In genomic region chr5:31581498-31582099, GRCh38 we compare ENCODE assay signal across 8 cellular contexts. TPM values are rescaled to one million over a fixed set of nuclear protein-coding genes. Genes with fewer than 3 reads are reported as not detected.
DNase-seq lines count a peak whose midpoint lies in the region; ATAC-seq, FAIRE-seq and TF ChIP-seq lines count a peak whose summit lies in the region.

No MANE protein-coding gene starts in this region.

- no peak overlapping the region for H2AFZ ChIP-seq in OCI-LY1 (ENCODE audit: low read length)
- no peak overlapping the region for H2AFZ ChIP-seq in H1 (ENCODE audit: low read length)
- H2AFZ ChIP-seq in osteoblast (ENCODE audit: low read length), result no peak overlapping the region

- no peak overlapping the region for H2BK15ac ChIP-seq in H1 (ENCODE audit: low read length)

- DNase-seq in Ammon's horn (ENCODE audit: low spot score) (peak; percentile 47), HCEC 1CT (peak; percentile 59), H1 (ENCODE audit: low read depth in 1 of 2, low spot score in 2 of 2) (no peak), osteoblast (ENCODE audit: insufficient read length, low spot score, missing footprints) (no peak), HPDE6-E6E7 (ENCODE audit: extremely low spot score) (no peak), HuH-7 (ENCODE audit: low spot score) (no peak)

- H2BK5ac ChIP-seq in H1 (ENCODE audit: low read depth, low read length), result no peak overlapping the region

- no peak overlapping the region for H3K18ac ChIP-seq in H1 (ENCODE audit: extremely low read depth, low read length)

- no peak overlapping the region for H2AK5ac ChIP-seq in H1 (ENCODE audit: low read depth, low read length)

- TF ChIP-seq CTCF in OCI-LY1 (IDR thresholded peaks at IDR 0.05; ENCODE audit: low read length) (peak; percentile 64), H1 (IDR thresholded peaks at IDR 0.05; ENCODE audit: control extremely low read depth in 1 of 3, insufficient read depth in 1 of 3, low read depth in 1 of 3, low read length in 3 of 3) (peak in 1 of 3 experiments; percentile 44; a peak in 1 of 4 replicates), osteoblast (IDR thresholded peaks at IDR 0.05; ENCODE audit: extremely low read depth, low read depth, low read length) (peak; percentile 52)

- H3F3A ChIP-seq in OCI-LY1 (ENCODE audit: insufficient read depth, low read length), result no peaks in the 10 kb centered on the region

- peak; percentile 64 to 74 for TF ChIP-seq RAD21 in H1 (IDR thresholded peaks at IDR 0.05 in 1 of 2, conservative IDR thresholded peaks at IDR 0.05 in 1 of 2; ENCODE audit: low read depth in 2 of 2, low read length in 2 of 2)

- H3K4me3 ChIP-seq in OCI-LY1 (ENCODE audit: low read depth, low read length, poor library complexity, severe bottlenecking) (no peak overlapping the region), H1 (ENCODE audit: extremely low read depth in 1 of 4, insufficient read depth in 2 of 4, low read depth in 3 of 4, low read length in 4 of 4) (no peak overlapping the region), osteoblast (ENCODE audit: insufficient read depth, low read length) (no peak overlapping the region)

- no peak overlapping the region for H2BK120ac ChIP-seq in H1 (replicated peaks; ENCODE audit: low read depth, low read length)

- H3K4ac ChIP-seq in H1 (replicated peaks; ENCODE audit: insufficient read length, low read depth, low read length), result no peak overlapping the region

- H3K9me2 ChIP-seq in OCI-LY1 (ENCODE audit: low read depth, low read length), result no peaks in the 10 kb centered on the region

- no peak for TF ChIP-seq EP300 in H1 (IDR thresholded peaks at IDR 0.05; ENCODE audit: borderline replicate concordance in 1 of 2, low read depth in 2 of 2, low read length in 2 of 2)

- H3K9ac ChIP-seq in OCI-LY1 (ENCODE audit: low read length), result no peak overlapping the region
- no peak overlapping the region for H3K9ac ChIP-seq in H1 (replicated peaks in 1 of 4; ENCODE audit: extremely low read depth in 1 of 4, low read depth in 3 of 4, low read length in 3 of 4)

- no peak overlapping the region for H4K8ac ChIP-seq in H1 (ENCODE audit: extremely low read depth, insufficient read depth, low read length)

- CTCF ChIA-PET in H1 (lab: Charles Lee; ENCODE audit: partially characterized antibody), result interaction anchor here (0.6 to 2.1 kb wide), 27 partner anchors 11 to 509 kb away, joined by 3 to 16 read pairs (median 4); no protein-coding TSS in a partner anchor

- H3K23me2 ChIP-seq in H1 (ENCODE audit: low read depth, low read length), result no peaks in the 10 kb centered on the region; the same call in 1 of the 2 replicates

- no peak overlapping the region for H2BK20ac ChIP-seq in H1 (ENCODE audit: low read length)

- ATAC-seq in HG02973 (IDR thresholded peaks at IDR 0.05; ENCODE audit: unreplicated experiment), result no peak

- H3K23ac ChIP-seq in H1 (ENCODE audit: insufficient read length), result no peak overlapping the region

- H3K14ac ChIP-seq in H1 (ENCODE audit: insufficient read length), result no peak overlapping the region

- no peak for FAIRE-seq in H1 (lab: Jason Lieb, UNC)

- H4K20me1 ChIP-seq in OCI-LY1 (ENCODE audit: insufficient read depth, low read length) (no peaks in the 10 kb centered on the region), H1 (replicated peaks in 1 of 2; ENCODE audit: control insufficient read depth in 1 of 2, insufficient read depth in 2 of 2, low read length in 2 of 2) (no peaks in the 10 kb centered on the region), osteoblast (ENCODE audit: insufficient read depth, low read length) (no peaks in the 10 kb centered on the region)

- no peak overlapping the region for H4K91ac ChIP-seq in H1 (replicated peaks; ENCODE audit: insufficient read length, low read length)

- H3K4me2 ChIP-seq in OCI-LY1 (ENCODE audit: low read length) (no peak overlapping the region), H1 (ENCODE audit: insufficient read depth in 1 of 2, low read depth in 2 of 2, low read length in 2 of 2) (no peak overlapping the region), osteoblast (ENCODE audit: insufficient read depth, low read length) (no peak overlapping the region)

- H3K4me1 ChIP-seq in OCI-LY1 (ENCODE audit: insufficient read depth, low read length, severe bottlenecking), result no peaks in the 10 kb centered on the region
- no peaks in the 10 kb centered on the region; a peak in 1 of 7 replicates for H3K4me1 ChIP-seq in H1 (replicated peaks in 1 of 4; ENCODE audit: control insufficient read depth in 3 of 4, insufficient read depth in 4 of 4, low read length in 3 of 4)
- no peaks in the 10 kb centered on the region for H3K4me1 ChIP-seq in osteoblast (ENCODE audit: insufficient read depth, low read length)

- POLR2A ChIA-PET in H1 (lab: Charles Lee; ENCODE audit: partially characterized antibody), result no interaction called here

- no peaks in the 10 kb centered on the region for H3K79me1 ChIP-seq in H1 (ENCODE audit: low read depth, low read length)

- H3K56ac ChIP-seq in H1 (replicated peaks; ENCODE audit: insufficient read length, low read depth, low read length), result no peak overlapping the region

- 43% methylated on average over 3 of the region's 3 CpGs; no CpG with 5 or more reads in 1 of the 2 experiments for WGBS in H1 (ENCODE audit: extremely low coverage in 1 of 2, insufficient coverage in 1 of 2, insufficient read length in 1 of 2, insufficient replicate concordance in 2 of 2, low coverage in 1 of 2, low lambda C conversion rate in 2 of 2, missing lambda C conversion rate in 1 of 2), 2 experiments

- no peaks in the 10 kb centered on the region for H3K36me3 ChIP-seq in OCI-LY1 (ENCODE audit: insufficient read depth, low read length)
- no peaks in the 10 kb centered on the region for H3K36me3 ChIP-seq in H1 (ENCODE audit: control insufficient read depth in 2 of 4, insufficient read depth in 4 of 4, low read length in 3 of 4)
- no peaks in the 10 kb centered on the region for H3K36me3 ChIP-seq in osteoblast (ENCODE audit: insufficient read depth, low read length)

- no peaks in the 10 kb centered on the region for H3K79me2 ChIP-seq in OCI-LY1 (ENCODE audit: insufficient read depth, low read length)
- no peaks in the 10 kb centered on the region for H3K79me2 ChIP-seq in H1 (ENCODE audit: control insufficient read depth in 1 of 2, insufficient read depth in 2 of 2, low read length in 2 of 2)
- no peaks in the 10 kb centered on the region for H3K79me2 ChIP-seq in osteoblast (ENCODE audit: insufficient read depth, low read length)

- no peaks in the 10 kb centered on the region for H3K9me3 ChIP-seq in OCI-LY1 (ENCODE audit: low read length)
- H3K9me3 ChIP-seq in H1 (ENCODE audit: insufficient read depth in 2 of 2, low read depth in 1 of 2, low read length in 1 of 2), result no peaks in the 10 kb centered on the region
- no peaks in the 10 kb centered on the region for H3K9me3 ChIP-seq in osteoblast (ENCODE audit: low read depth, low read length)

- no peaks in the 10 kb centered on the region for H3K27me3 ChIP-seq in OCI-LY1 (ENCODE audit: insufficient read depth, low read length)
- H3K27me3 ChIP-seq in H1 (replicated peaks in 1 of 4; ENCODE audit: control insufficient read depth in 3 of 4, extremely low read depth in 1 of 4, insufficient read depth in 3 of 4, low read length in 3 of 4), result no peaks in the 10 kb centered on the region
- no peaks in the 10 kb centered on the region for H3K27me3 ChIP-seq in osteoblast (ENCODE audit: insufficient read depth, low read length)

- no peak overlapping the region for H4K5ac ChIP-seq in H1 (ENCODE audit: insufficient read length, low read depth, low read length)

- no peak for TF ChIP-seq POLR2A in H1 (IDR thresholded peaks at IDR 0.05; ENCODE audit: control extremely low read depth in 1 of 2, low read depth in 2 of 2, low read length in 2 of 2)

- no peak overlapping the region for H3K27ac ChIP-seq in OCI-LY1 (ENCODE audit: low read depth, low read length, poor library complexity, severe bottlenecking)
- H3K27ac ChIP-seq in H1 (ENCODE audit: low read depth, low read length), result no peak overlapping the region
- no peak overlapping the region for H3K27ac ChIP-seq in osteoblast (ENCODE audit: low read depth, low read length)

- no peak overlapping the region for H2BK12ac ChIP-seq in H1 (ENCODE audit: low read depth, low read length)

TF ChIP-seq in H1, 55 proteins besides CTCF, POLR2A, EP300 and RAD21 (continues in another document):
- TF ChIP-seq NRF1 (IDR thresholded peaks at IDR 0.05; ENCODE audit: low read depth, low read length) (no peak), GTF2F1 (IDR thresholded peaks at IDR 0.05; ENCODE audit: borderline replicate concordance, low read depth, low read length) (no peak)

RNA-seq across cellular contexts. Expression of gene C5orf22, which starts 49.5 kb away (rescaled TPM):
- 34.0 and 36.2 TPM in 2 replicates for total RNA-seq in H1 (2021; fragmentation: NEBNext Ultra II Directional; extraction: Animal tissue kit (Norgen Biotek cat#: 25700))
- polyA plus RNA-seq in H1 (2011; rRNA removed), result 19.6 and 22.8 TPM in 2 replicates
- 18.0 TPM for polyA plus RNA-seq in H1 (2011; cell fraction: cytosol; rRNA removed)
- 8.7 TPM for polyA plus RNA-seq in H1 (2011; cell fraction: nucleus; rRNA removed)
- polyA plus RNA-seq in H1 (2012, experiment 1 of 2), result 16.5 to 22.9 TPM (median 18.5 TPM) in 4 replicates
- polyA plus RNA-seq in H1 (2012, experiment 2 of 2), result 1.7 TPM
- 21.8 TPM for polyA plus RNA-seq in H1 (2013, experiment 1 of 2)
- 23.2 TPM for polyA plus RNA-seq in H1 (2013, experiment 2 of 2)
- polyA minus RNA-seq in H1 (2011; rRNA and poly(A)+ RNA removed), result 20.8 and 33.3 TPM in 2 replicates
- 16.2 TPM for polyA minus RNA-seq in H1 (2011; cell fraction: cytosol; rRNA and poly(A)+ RNA removed)
- 22.3 TPM for polyA minus RNA-seq in H1 (2011; cell fraction: nucleus; rRNA and poly(A)+ RNA removed)
- 21.4 and 21.8 TPM in 2 replicates for total RNA-seq in osteoblast

RNA-seq across cellular contexts. Expression of gene DROSHA, which starts 49.7 kb away (rescaled TPM):
- 122 and 124 TPM in 2 replicates for total RNA-seq in H1 (2021; fragmentation: NEBNext Ultra II Directional; extraction: Animal tissue kit (Norgen Biotek cat#: 25700))
- 65.9 and 82.0 TPM in 2 replicates for polyA plus RNA-seq in H1 (2011; rRNA removed)
- 64.1 TPM for polyA plus RNA-seq in H1 (2011; cell fraction: cytosol; rRNA removed)
- 99.0 TPM for polyA plus RNA-seq in H1 (2011; cell fraction: nucleus; rRNA removed)
- 72.8 to 122 TPM (median 91.1 TPM) in 4 replicates for polyA plus RNA-seq in H1 (2012, experiment 1 of 2)
- 9.9 TPM for polyA plus RNA-seq in H1 (2012, experiment 2 of 2)
- 93.6 TPM for polyA plus RNA-seq in H1 (2013, experiment 1 of 2)
- polyA plus RNA-seq in H1 (2013, experiment 2 of 2), result 97.7 TPM
- 149 and 182 TPM in 2 replicates for polyA minus RNA-seq in H1 (2011; rRNA and poly(A)+ RNA removed)
- 51.5 TPM for polyA minus RNA-seq in H1 (2011; cell fraction: cytosol; rRNA and poly(A)+ RNA removed)
- 102 TPM for polyA minus RNA-seq in H1 (2011; cell fraction: nucleus; rRNA and poly(A)+ RNA removed)
- total RNA-seq in osteoblast, result 32.9 and 35.7 TPM in 2 replicates

RNA-seq across cellular contexts. Expression of gene PDZD2, which starts 57.3 kb away (rescaled TPM):
- 6.8 and 8.5 TPM in 2 replicates for total RNA-seq in H1 (2021; fragmentation: NEBNext Ultra II Directional; extraction: Animal tissue kit (Norgen Biotek cat#: 25700))
- 1.2 and 1.7 TPM in 2 replicates for polyA plus RNA-seq in H1 (2011; rRNA removed)
- polyA plus RNA-seq in H1 (2011; cell fraction: cytosol; rRNA removed), result 1.6 TPM
- polyA plus RNA-seq in H1 (2011; cell fraction: nucleus; rRNA removed), result 3.8 TPM
- polyA plus RNA-seq in H1 (2012, experiment 1 of 2), result 2.0 to 2.8 TPM (median 2.2 TPM) in 4 replicates
- polyA plus RNA-seq in H1 (2012, experiment 2 of 2), result 0.67 TPM
- 3.4 TPM for polyA plus RNA-seq in H1 (2013, experiment 1 of 2)
- 3.1 TPM for polyA plus RNA-seq in H1 (2013, experiment 2 of 2)
- 7.7 and 7.9 TPM in 2 replicates for polyA minus RNA-seq in H1 (2011; rRNA and poly(A)+ RNA removed)
- polyA minus RNA-seq in H1 (2011; cell fraction: cytosol; rRNA and poly(A)+ RNA removed), result 3.1 TPM
- 10.3 TPM for polyA minus RNA-seq in H1 (2011; cell fraction: nucleus; rRNA and poly(A)+ RNA removed)
- 0.29 and 0.36 TPM in 2 replicates for total RNA-seq in osteoblast

Comparison
In these comparisons a context has a peak if more than half of its experiments do, and no peak if none do; other contexts are left out.
1. DNase-seq: peak in Ammon's horn (single experiment) and HCEC 1CT (single experiment); none in H1 (0 of 2), osteoblast (single experiment), HPDE6-E6E7 (single experiment) and HuH-7 (single experiment).